Comparison of ENCODE assay signal across 8 cellular contexts in genomic region chr6:24495516-24495847, GRCh38. TPM values are rescaled to one million over a fixed set of nuclear protein-coding genes. Genes with fewer than 3 reads are reported as not detected.
DNase-seq lines count a peak whose midpoint lies in the region; ATAC-seq, FAIRE-seq and TF ChIP-seq lines count a peak whose summit lies in the region.

No MANE protein-coding gene starts in this region.

- no TSS peak for BruUV-seq in Panc1 (replicated peaks; lab: Mats Ljungman, UMichigan)

- POLR2A ChIA-PET in Panc1 (lab: Charles Lee) = interaction anchor here (0.7 kb wide), 1 partner anchor 9 kb away, joined by 5 read pairs; no protein-coding TSS in a partner anchor

- intact Hi-C loops in CD14-positive monocyte (cut with micrococcal nuclease) (no loop called here), Panc1 (cut with micrococcal nuclease; ENCODE audit: unreplicated experiment) (no loop called here), left ventricle myocardium inferior (cut with micrococcal nuclease) (no loop called here)

- no peak overlapping the region for H3K27ac Mint-ChIP-seq in CD14-positive monocyte
- peak overlapping the region; percentile 90 for H3K27ac Mint-ChIP-seq in progenitor cell of endocrine pancreas

- TF ChIP-seq CTCF in CD14-positive monocyte (IDR thresholded peaks at IDR 0.05) (no peak), Panc1 (IDR thresholded peaks at IDR 0.05) (no peak), left ventricle myocardium inferior (IDR thresholded peaks at IDR 0.05; ENCODE audit: borderline replicate concordance) (no peak), progenitor cell of endocrine pancreas (IDR thresholded peaks at IDR 0.05; ENCODE audit: unreplicated experiment) (no peak)

- ATAC-seq in GM19324 (IDR thresholded peaks at IDR 0.05; ENCODE audit: low FRiP score, unreplicated experiment) (peak; percentile 61), HG03442 (IDR thresholded peaks at IDR 0.05; ENCODE audit: unreplicated experiment) (peak; percentile 34), Panc1 (peak; percentile 26)

- H3K36me3 ChIP-seq in Panc1 (ENCODE audit: control insufficient read depth, insufficient read depth, low read length) (no peaks in the 10 kb centered on the region), left ventricle myocardium inferior (peaks cover 5% of the 10 kb centered on the region)

- in situ Hi-C loops in Panc1 (cut with HindIII; ENCODE audit: low pct_unique_long_range_greater_than_20kb, low sequenced_read_pairs) = no loop called here

- peaks cover 6% of the 10 kb centered on the region for H3K27me3 ChIP-seq in Panc1 (ENCODE audit: control insufficient read depth, insufficient read depth, low read length)
- no peaks in the 10 kb centered on the region for H3K27me3 ChIP-seq in left ventricle myocardium inferior (ENCODE audit: low read depth)

- peaks cover 2 to 9% (median 7%) of the 10 kb centered on the region in 7 donors for H3K9me3 Mint-ChIP-seq in CD14-positive monocyte
- H3K9me3 Mint-ChIP-seq in progenitor cell of endocrine pancreas (ENCODE audit: low read depth) = peaks cover 7% of the 10 kb centered on the region

- FAIRE-seq in RCC 7860 (lab: Jason Lieb, UNC) = no peak

- peak; percentile 48 for DNase-seq in CD14-positive monocyte (ENCODE audit: low spot score)
- DNase-seq in Panc1 (ENCODE audit: low read depth, low spot score) = no peak
- peak; percentile 17 for DNase-seq in activated naive CD8-positive, alpha-beta T cell treated with anti-CD3 and anti-CD28 coated beads, Interleukin-2, amount 50 U/mL, for 16 hours (ENCODE audit: low read depth, low spot score)
- peak; percentile 49 for DNase-seq in left ventricle myocardium inferior
- DNase-seq in progenitor cell of endocrine pancreas (ENCODE audit: low spot score, unreplicated experiment) = peak; percentile 40
- DNase-seq in RCC 7860 (ENCODE audit: low spot score) = no peak

- no peaks in the 10 kb centered on the region for H3K9me3 ChIP-seq in Panc1 (ENCODE audit: control insufficient read depth, insufficient read depth, low read depth, low read length)
- peaks cover 4% of the 10 kb centered on the region for H3K9me3 ChIP-seq in left ventricle myocardium inferior (replicated peaks)

- H3K4me1 Mint-ChIP-seq in CD14-positive monocyte (peaks cover 15% of the 10 kb centered on the region), progenitor cell of endocrine pancreas (ENCODE audit: low read depth) (peaks cover 5% of the 10 kb centered on the region)

- CTCF ChIA-PET in Panc1 (lab: Charles Lee) = interaction anchor here (1.7 kb wide), 1 partner anchor 26 kb away, joined by 16 read pairs; no protein-coding TSS in a partner anchor

- H3K4me3 ChIP-seq in Panc1 (ENCODE audit: low read depth in 2 of 2, low read length in 2 of 2) (peak overlapping the region; percentile 53 to 56), left ventricle myocardium inferior (peak overlapping the region; percentile 84)

- H3K4me1 ChIP-seq in Panc1 (ENCODE audit: control insufficient read depth, insufficient read depth, low read length) = peaks cover 5% of the 10 kb centered on the region; the same call in 1 of the 2 replicates
- peaks cover 25% of the 10 kb centered on the region for H3K4me1 ChIP-seq in left ventricle myocardium inferior

- H3K4me3 Mint-ChIP-seq in CD14-positive monocyte (peak overlapping the region; percentile 79 to 86), progenitor cell of endocrine pancreas (ENCODE audit: low read depth) (peak overlapping the region; percentile 76)

- no peaks in the 10 kb centered on the region for H3K36me3 Mint-ChIP-seq in CD14-positive monocyte
- H3K36me3 Mint-ChIP-seq in progenitor cell of endocrine pancreas (ENCODE audit: insufficient read depth) = peaks cover 15% of the 10 kb centered on the region

- H3K27ac ChIP-seq in Panc1 (ENCODE audit: low read length) = no peak overlapping the region
- H3K27ac ChIP-seq in left ventricle myocardium inferior (replicated peaks) = peak overlapping the region; percentile 91

- H3K27me3 Mint-ChIP-seq in CD14-positive monocyte (ENCODE audit: low read depth in 3 of 3) (peaks cover 14 to 37% (median 32%) of the 10 kb centered on the region in 3 donors), progenitor cell of endocrine pancreas (peaks cover 3% of the 10 kb centered on the region)

RNA-seq across cellular contexts. Expression of gene ALDH5A1, which starts 0.7 kb away (rescaled TPM):
- under 1 TPM; 0.17 to 0.33 TPM for polyA plus RNA-seq in CD14-positive monocyte
- 4.2 TPM for total RNA-seq in Panc1 (2021; ENCODE audit: unreplicated experiment)
- 3.1 TPM for polyA plus RNA-seq in Panc1 (2012; ENCODE audit: insufficient read length)
- 27.6 TPM for total RNA-seq in left ventricle myocardium inferior
- total RNA-seq in progenitor cell of endocrine pancreas = 14.5 and 14.6 TPM in 2 replicates

RNA-seq across cellular contexts. Expression of gene GPLD1, which starts 6.1 kb away (rescaled TPM):
- not detected for polyA plus RNA-seq in CD14-positive monocyte
- total RNA-seq in Panc1 (2021; ENCODE audit: unreplicated experiment) = 0.98 TPM
- 0.65 TPM for polyA plus RNA-seq in Panc1 (2012; ENCODE audit: insufficient read length)
- 0.71 TPM for total RNA-seq in left ventricle myocardium inferior
- 6.6 and 7.4 TPM in 2 replicates for total RNA-seq in progenitor cell of endocrine pancreas

Comparison
In these comparisons a context has a peak if more than half of its experiments do, and no peak if none do; other contexts are left out.
1. DNase-seq: peak in CD14-positive monocyte (single experiment), activated naive CD8-positive, alpha-beta T cell treated with anti-CD3 and anti-CD28 coated beads, Interleukin-2, amount 50 U/mL, for 16 hours (single experiment), left ventricle myocardium inferior (single experiment) and progenitor cell of endocrine pancreas (single experiment); none in Panc1 (single experiment) and RCC 7860 (single experiment).
2. Peak in every context shown above with its lines, with median percentiles within 50 percentile points of each other: ATAC-seq.